In the genomic region with DNA sequence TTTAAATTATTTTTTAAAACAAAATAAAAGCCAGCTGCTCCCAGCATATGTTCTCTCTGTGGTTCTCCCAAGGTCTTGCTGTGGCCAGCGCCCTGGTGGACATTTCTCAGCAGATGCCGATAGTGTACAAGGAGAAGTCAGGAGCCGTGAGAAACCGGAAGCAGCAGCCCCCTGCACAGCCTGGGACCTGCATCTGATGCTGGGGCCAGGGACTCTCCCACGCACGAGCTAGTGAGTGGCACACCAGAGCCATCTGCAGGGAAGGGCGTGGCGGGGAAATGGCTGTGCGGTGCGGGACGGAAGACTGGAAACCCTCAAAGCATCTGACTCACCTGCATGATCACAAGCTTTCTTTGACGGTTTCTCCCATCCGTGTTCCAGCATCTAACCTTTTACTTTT, we compare ENCODE assay signal across 20 cellular contexts.
DNase-seq lines count a peak whose midpoint lies in the region; ATAC-seq and FAIRE-seq lines count a peak whose summit lies in the region.
"Had no signal": no experiment of that assay in that cellular context is flagged by ENCODE, and none has a peak within 500 bp of the region (broad histone marks: within the 10 kb centered on the region; RNA-seq: fewer than 3 reads in every experiment).

No MANE protein-coding gene starts in this region.

- DNase-seq in NCI-H510A treated with DMSO at 0.1 percent for 48 hours (lab: John Stamatoyannopoulos, UW) (peak; percentile 36), NCI-H510A (lab: John Stamatoyannopoulos, UW) (no peak), cerebellar cortex (ENCODE audit: low spot score) (peak; percentile 3), islet precursor cell (peak; percentile 60), urothelium cell line (ENCODE audit: low spot score) (no peak)
- no peak for DNase-seq in activated CD4-positive, alpha-beta T cell treated with anti-CD3 and anti-CD28 coated beads for 1 hour
- DNase-seq: 8988T, DMS53, EL, MG63, NCI-H1417, NCI-H187, NCI-H2227 treated with DMSO at 0.1 percent for 48 hours, NCI-H524, NCI-H774, SJCRH30 had no signal

- ATAC-seq in GM19324 (IDR thresholded peaks at IDR 0.05; ENCODE audit: low FRiP score, unreplicated experiment) = no peak
- ATAC-seq in HG03342 (IDR thresholded peaks at IDR 0.05; ENCODE audit: unreplicated experiment) = no peak
- ATAC-seq: K562 had no signal

- no peak for FAIRE-seq in urothelium cell line (lab: Jason Lieb, UNC)
- FAIRE-seq: K562, RCC 7860 had no signal

Comparison
In these comparisons a context has a peak if more than half of its experiments do, and no peak if none do; other contexts are left out.
1. DNase-seq: peak in NCI-H510A treated with DMSO at 0.1 percent for 48 hours (single experiment), cerebellar cortex (single experiment) and islet precursor cell (single experiment); none in NCI-H510A (single experiment), urothelium cell line (single experiment) and activated CD4-positive, alpha-beta T cell treated with anti-CD3 and anti-CD28 coated beads for 1 hour (single experiment).